In the genomic region with DNA sequence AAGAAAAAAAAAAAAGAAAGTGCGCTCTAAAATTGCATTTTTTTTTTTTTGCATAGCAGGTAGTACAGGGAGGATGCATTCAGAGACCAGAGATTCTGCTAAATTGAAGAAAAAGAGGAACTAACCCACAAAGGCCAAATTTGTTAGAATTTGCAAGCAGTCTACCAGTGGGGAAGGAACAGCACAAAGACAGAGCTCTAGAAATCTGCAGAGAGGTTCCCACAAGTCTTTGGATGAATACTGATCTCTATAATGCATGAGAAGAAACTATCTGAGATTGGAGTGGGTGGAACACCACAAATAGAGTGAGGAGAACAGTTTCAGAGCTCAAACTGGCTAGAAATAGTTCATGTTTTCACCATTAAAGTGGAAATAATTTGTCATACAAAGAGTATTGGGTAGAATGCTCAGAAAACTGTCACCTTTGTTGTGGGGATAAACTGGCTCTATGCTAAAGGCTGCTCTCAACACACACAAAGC, we compare ENCODE assay signal across 8 cellular contexts.
DNase-seq lines count a peak whose midpoint lies in the region; ATAC-seq and TF ChIP-seq lines count a peak whose summit lies in the region.

No MANE protein-coding gene starts in this region.

- DNase-seq in germinal center (ENCODE audit: low spot score) (peak; percentile 35), left colon (no peak), D341Med (ENCODE audit: low spot score) (no peak), EL (no peak), foreskin keratinocyte (no peak)

- ATAC-seq in GM18873 (IDR thresholded peaks at IDR 0.05; ENCODE audit: low FRiP score, unreplicated experiment) (peak; percentile 63), GM21619 (IDR thresholded peaks at IDR 0.05; ENCODE audit: unreplicated experiment) (peak; percentile 93), HG03460 (IDR thresholded peaks at IDR 0.05; ENCODE audit: unreplicated experiment) (peak; percentile 92), left colon (no peak), foreskin keratinocyte (no peak)

- no peak overlapping the region for H3K27ac ChIP-seq in foreskin keratinocyte

- intact Hi-C loops in left colon (cut with DNase I, micrococcal nuclease) = no loop called here

- H3K4me1 ChIP-seq in foreskin keratinocyte = no peaks in the 10 kb centered on the region

- no peaks in the 10 kb centered on the region for H3K27me3 ChIP-seq in foreskin keratinocyte

- TF ChIP-seq CTCF in foreskin keratinocyte (conservative IDR thresholded peaks at IDR 0.05) = no peak

Comparison
In these comparisons a context has a peak if more than half of its experiments do, and no peak if none do; other contexts are left out.
1. ATAC-seq: peak in GM18873 (single experiment), GM21619 (single experiment) and HG03460 (single experiment); none in left colon (single experiment) and foreskin keratinocyte (single experiment).